Comparison of ENCODE assay signal across 9 cellular contexts in genomic region chr1:117658676-117659075, GRCh38. TPM values are rescaled to one million over a fixed set of nuclear protein-coding genes. Genes with fewer than 3 reads are reported as not detected.
DNase-seq lines count a peak whose midpoint lies in the region; ATAC-seq and TF ChIP-seq lines count a peak whose summit lies in the region.
"Had no signal": no experiment of that assay in that cellular context is flagged by ENCODE, and none has a peak within 500 bp of the region (broad histone marks: within the 10 kb centered on the region; RNA-seq: fewer than 3 reads in every experiment).

No MANE protein-coding gene starts in this region.

- TF ChIP-seq CTCF in Peyer's patch (IDR thresholded peaks at IDR 0.05) (no peak), HFFc6 (IDR thresholded peaks at IDR 0.05) (no peak)

- H3K9me3 Mint-ChIP-seq in activated naive CD4-positive, alpha-beta T cell treated with anti-CD3 and anti-CD28 coated beads, Interleukin-2, amount 50 U/mL, for 72 hours = peaks cover 6 to 10% of the 10 kb centered on the region in 2 donors
- no peaks in the 10 kb centered on the region; the same call in 1 of the 2 replicates for H3K9me3 Mint-ChIP-seq in HFFc6

- DNase-seq in Peyer's patch = peak in 2 of 3 donors; percentile 89 to 93
- DNase-seq in activated naive CD4-positive, alpha-beta T cell treated with anti-CD3 and anti-CD28 coated beads, Interleukin-2, amount 50 U/mL, for 72 hours (ENCODE audit: low spot score in 2 of 2) = peak; percentile 58 to 60
- peak; percentile 49 for DNase-seq in stimulated activated naive CD8-positive, alpha-beta T cell treated with anti-CD3 and anti-CD28 coated beads, Interleukin-15, Interleukin-2, amounts not matched to agents 100 U/mL and 50 U/mL, for 24 hours
- no peak for DNase-seq in HFFc6
- DNase-seq: pancreas had no signal

- no peaks in the 10 kb centered on the region for H3K36me3 ChIP-seq in Peyer's patch
- H3K36me3 ChIP-seq: pancreas had no signal

- no peak overlapping the region for H3K4me3 Mint-ChIP-seq in HFFc6

- peaks cover 8 to 17% of the 10 kb centered on the region in 2 donors for H3K36me3 Mint-ChIP-seq in activated naive CD4-positive, alpha-beta T cell treated with anti-CD3 and anti-CD28 coated beads, Interleukin-2, amount 50 U/mL, for 72 hours
- no peaks in the 10 kb centered on the region for H3K36me3 Mint-ChIP-seq in HFFc6 (ENCODE audit: low read depth)

- H3K9me3 ChIP-seq in Peyer's patch = no peaks in the 10 kb centered on the region
- H3K9me3 ChIP-seq: pancreas had no signal

- ATAC-seq in GM21515 (IDR thresholded peaks at IDR 0.05; ENCODE audit: unreplicated experiment) (peak; percentile 35), HG02840 (IDR thresholded peaks at IDR 0.05; ENCODE audit: low FRiP score, unreplicated experiment) (no peak), HG02588 (IDR thresholded peaks at IDR 0.05; ENCODE audit: unreplicated experiment) (no peak)
- ATAC-seq in activated naive CD4-positive, alpha-beta T cell treated with anti-CD3 and anti-CD28 coated beads, Interleukin-2, amount 50 U/mL, for 72 hours = peak in 1 of 2 donors; percentile 25
- no peak for ATAC-seq in stimulated activated naive CD8-positive, alpha-beta T cell treated with anti-CD3 and anti-CD28 coated beads, Interleukin-15, Interleukin-2, amounts not matched to agents 100 U/mL and 50 U/mL, for 24 hours
- ATAC-seq: pancreas, Right ventricle myocardium inferior had no signal

- H3K27ac Mint-ChIP-seq in activated naive CD4-positive, alpha-beta T cell treated with anti-CD3 and anti-CD28 coated beads, Interleukin-2, amount 50 U/mL, for 72 hours = peak overlapping the region; percentile 9 to 31
- H3K27ac Mint-ChIP-seq in HFFc6 = no peak overlapping the region

- peak overlapping the region in 3 of 4 donors; percentile 37 to 69 (median 47) for H3K27ac ChIP-seq in Peyer's patch
- H3K27ac ChIP-seq: pancreas had no signal

- H3K4me1 ChIP-seq in Peyer's patch = peaks cover 0 to 46% (median 27%) of the 10 kb centered on the region in 4 donors

- H3K27me3 ChIP-seq in Peyer's patch = no peaks in the 10 kb centered on the region
- H3K27me3 ChIP-seq: pancreas had no signal

- no peak overlapping the region for H3K4me3 ChIP-seq in Peyer's patch
- H3K4me3 ChIP-seq: pancreas had no signal

- TF ChIP-seq POLR2A in Peyer's patch (IDR thresholded peaks at IDR 0.05) = no peak

- H3K27me3 Mint-ChIP-seq in HFFc6 (ENCODE audit: insufficient read depth) = peaks cover 7% of the 10 kb centered on the region

- peaks cover 26% of the 10 kb centered on the region for H3K4me1 Mint-ChIP-seq in HFFc6 (ENCODE audit: low read depth)

RNA-seq across cellular contexts. Expression of gene TENT5C, which starts 52.8 kb away (rescaled TPM):
- total RNA-seq in Peyer's patch = 10 to 100 TPM in 3 of 4 donors, 1 to 10 TPM in 1; 6.4 to 20.6 (median 12.8) TPM
- 10 to 100 TPM in 1 of 2 donors, 1 to 10 TPM in 1; 6.6 to 14.2 TPM for total RNA-seq in activated naive CD4-positive, alpha-beta T cell treated with anti-CD3 and anti-CD28 coated beads, Interleukin-2, amount 50 U/mL, for 72 hours
- total RNA-seq in HFFc6 (2021; fragmentation: NEBNext Ultra II Directional; extraction: Animal tissue kit (Norgen Biotek cat#: 25700)) = under 1 TPM; 0.47 to 0.91 (median 0.75) TPM
